Comparison of ENCODE assay signal across 29 cellular contexts in the genomic region with DNA sequence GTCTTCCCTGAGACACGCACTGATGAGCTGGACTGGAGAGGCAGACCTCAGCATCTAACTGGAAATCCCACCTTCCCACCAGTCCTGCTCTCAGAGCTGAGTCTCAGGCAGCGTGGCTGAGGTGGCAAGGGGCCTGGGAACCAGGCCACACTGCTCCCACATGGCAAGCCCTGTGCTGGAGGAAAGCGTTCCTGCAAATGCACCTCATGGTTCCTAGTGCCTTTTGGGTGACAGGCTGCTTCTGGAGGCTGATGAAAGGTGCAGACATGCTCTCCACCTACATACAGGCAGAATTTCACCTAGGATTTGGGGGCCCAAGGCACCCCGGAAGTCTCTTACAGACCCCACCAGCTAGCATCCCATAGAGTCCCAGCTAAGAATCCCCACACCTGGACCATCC.
"Had no signal": no experiment of that assay in that cellular context is flagged by ENCODE, and none has a peak within 500 bp of the region (broad histone marks: within the 10 kb centered on the region; RNA-seq: fewer than 3 reads in every experiment).

No MANE protein-coding gene starts in this region.

- DNase-seq: activated CD4-positive, alpha-beta memory T cell treated with anti-CD3 and anti-CD28 coated beads, Interleukin-2, amount 10 ng/mL, durations not matched to agents 7 days and 5 days; activated CD4-positive, alpha-beta T cell treated with anti-CD3 and anti-CD28 coated beads for 1 hour; activated CD4-positive, alpha-beta T cell treated with anti-CD3 and anti-CD28 coated beads for 4 hours; activated CD4-positive, alpha-beta T cell treated with anti-CD3 and anti-CD28 coated beads, Interleukin-2, amount 10 ng/mL, durations not matched to agents 7 days and 5 days; activated CD4-positive, alpha-beta T cell treated with anti-CD3 and anti-CD28 coated beads, Interleukin-2, amount 50 U/mL, for 4 hours; activated gamma-delta T cell treated with Interleukin-2 at 50 U/mL for 16 hours; activated naive CD4-positive, alpha-beta T cell treated with Interleukin-2 at 50 U/mL for 16 hours; activated naive CD8-positive, alpha-beta T cell treated with anti-CD3 and anti-CD28 coated beads for 36 hours; activated naive CD8-positive, alpha-beta T cell treated with anti-CD3 and anti-CD28 coated beads, Interleukin-2, amount 50 U/mL, for 24 hours; activated T-cell treated with anti-CD3 and anti-CD28 coated beads, Interleukin-2, amount 50 U/mL, for 4 hours; adrenal gland; amygdala; body of pancreas; central memory CD4-positive, alpha-beta T cell; cerebellar nuclear complex; cortex of kidney; dermis blood vessel endothelial cell; effector CD4-positive, alpha-beta T cell; effector memory CD8-positive, alpha-beta T cell; esophagus squamous epithelium; foreskin melanocyte; T-helper 2 cell had no signal

- H3K9me3 ChIP-seq: adrenal gland had no signal

- H3K36me3 ChIP-seq: adrenal gland had no signal

- H3K4me1 ChIP-seq: adrenal gland, body of pancreas, esophagus squamous epithelium, gastroesophageal sphincter had no signal

- ATAC-seq: activated naive CD8-positive, alpha-beta T cell treated with anti-CD3 and anti-CD28 coated beads, Interleukin-2, amount 50 U/mL, for 24 hours; activated T-cell treated with anti-CD3 and anti-CD28 coated beads, Interleukin-2, amount 50 U/mL, for 4 hours; body of pancreas; effector memory CD8-positive, alpha-beta T cell; gastroesophageal sphincter; WTC11 had no signal

- H3K27me3 ChIP-seq: adrenal gland, body of pancreas, esophagus squamous epithelium, gastroesophageal sphincter had no signal

- FAIRE-seq: colon, endometrium, endothelial cell of umbilical vein had no signal

- H3K27ac ChIP-seq: adrenal gland, body of pancreas, epithelial cell of prostate, esophagus squamous epithelium, gastroesophageal sphincter, VCaP had no signal

- H3K4me3 ChIP-seq: adrenal gland, body of pancreas, esophagus squamous epithelium, gastroesophageal sphincter had no signal
